In the genomic region with DNA sequence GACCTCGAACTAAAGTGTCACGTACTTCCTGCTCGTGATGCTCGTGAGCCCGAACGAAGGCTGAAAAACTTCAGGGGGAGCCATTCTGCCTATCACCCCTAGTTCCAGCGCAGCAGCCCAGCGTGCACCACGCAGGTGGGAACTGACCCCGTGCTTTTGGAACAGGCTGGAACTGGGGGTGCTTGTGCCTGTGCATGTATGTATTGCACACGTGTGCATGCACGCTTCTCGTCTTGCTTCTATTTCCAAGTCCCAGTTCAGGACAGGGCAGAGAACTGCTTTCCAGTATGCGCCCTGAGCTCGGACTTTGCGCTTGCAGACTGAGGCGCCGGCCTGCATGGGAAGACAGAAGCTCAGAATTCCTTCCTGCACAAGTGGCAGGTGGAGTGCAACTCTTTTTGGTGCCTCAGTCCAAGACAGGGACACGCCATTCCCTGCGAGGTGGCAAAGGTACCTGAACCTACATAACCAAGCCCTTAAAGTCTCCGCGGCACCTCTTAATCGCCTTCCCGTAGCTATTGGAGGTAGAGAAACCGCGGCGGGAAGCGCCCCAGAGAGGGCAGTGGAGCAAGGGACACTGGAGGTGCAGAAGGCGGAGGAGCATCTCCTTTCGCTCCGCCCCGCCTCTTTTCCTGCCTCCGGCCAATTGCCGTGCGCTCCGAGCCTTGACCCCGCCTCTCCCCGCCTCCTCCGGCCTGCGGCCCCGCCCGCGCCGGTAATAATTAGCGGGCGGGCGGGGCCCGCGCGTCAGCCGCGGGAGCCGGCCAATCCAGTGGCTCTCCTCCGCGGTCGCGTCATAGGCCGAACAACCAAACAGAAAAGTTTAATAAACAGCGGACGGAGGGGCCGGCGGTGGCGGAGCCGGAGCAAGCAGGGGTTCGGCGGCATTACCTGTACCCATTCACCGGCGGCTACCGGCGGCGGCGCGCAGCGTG, we compare ENCODE assay signal across 1 cellular context.
TF ChIP-seq lines count a peak whose summit lies in the region.

A gene (plus strand): TSS at position 826 of the 935 bp plus-strand sequence. CDS start 60,669 bp downstream, outside the sequence.

TF ChIP-seq in K562, 482 proteins besides CTCF, POLR2A, EP300 and RAD21 (continued from another document and continues in another):
- TF ChIP-seq, protein P1, sequence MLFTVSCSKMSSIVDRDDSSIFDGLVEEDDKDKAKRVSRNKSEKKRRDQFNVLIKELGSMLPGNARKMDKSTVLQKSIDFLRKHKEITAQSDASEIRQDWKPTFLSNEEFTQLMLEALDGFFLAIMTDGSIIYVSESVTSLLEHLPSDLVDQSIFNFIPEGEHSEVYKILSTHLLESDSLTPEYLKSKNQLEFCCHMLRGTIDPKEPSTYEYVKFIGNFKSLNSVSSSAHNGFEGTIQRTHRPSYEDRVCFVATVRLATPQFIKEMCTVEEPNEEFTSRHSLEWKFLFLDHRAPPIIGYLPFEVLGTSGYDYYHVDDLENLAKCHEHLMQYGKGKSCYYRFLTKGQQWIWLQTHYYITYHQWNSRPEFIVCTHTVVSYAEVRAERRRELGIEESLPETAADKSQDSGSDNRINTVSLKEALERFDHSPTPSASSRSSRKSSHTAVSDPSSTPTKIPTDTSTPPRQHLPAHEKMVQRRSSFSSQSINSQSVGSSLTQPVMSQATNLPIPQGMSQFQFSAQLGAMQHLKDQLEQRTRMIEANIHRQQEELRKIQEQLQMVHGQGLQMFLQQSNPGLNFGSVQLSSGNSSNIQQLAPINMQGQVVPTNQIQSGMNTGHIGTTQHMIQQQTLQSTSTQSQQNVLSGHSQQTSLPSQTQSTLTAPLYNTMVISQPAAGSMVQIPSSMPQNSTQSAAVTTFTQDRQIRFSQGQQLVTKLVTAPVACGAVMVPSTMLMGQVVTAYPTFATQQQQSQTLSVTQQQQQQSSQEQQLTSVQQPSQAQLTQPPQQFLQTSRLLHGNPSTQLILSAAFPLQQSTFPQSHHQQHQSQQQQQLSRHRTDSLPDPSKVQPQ (CRISPR knock-in tag; IDR thresholded peaks at IDR 0.05; ENCODE audit: borderline replicate concordance) = no peak
- TF ChIP-seq NFIC (IDR thresholded peaks at IDR 0.05) = no peak
- TF ChIP-seq LEF1 (IDR thresholded peaks at IDR 0.05) = no peak
- 0 out of 2 replicates have a peak, but pooled peaks have one; percentile 4 for TF ChIP-seq HCFC1 (IDR thresholded peaks at IDR 0.05; ENCODE audit: low read depth, low read length)
- TF ChIP-seq, protein P2, sequence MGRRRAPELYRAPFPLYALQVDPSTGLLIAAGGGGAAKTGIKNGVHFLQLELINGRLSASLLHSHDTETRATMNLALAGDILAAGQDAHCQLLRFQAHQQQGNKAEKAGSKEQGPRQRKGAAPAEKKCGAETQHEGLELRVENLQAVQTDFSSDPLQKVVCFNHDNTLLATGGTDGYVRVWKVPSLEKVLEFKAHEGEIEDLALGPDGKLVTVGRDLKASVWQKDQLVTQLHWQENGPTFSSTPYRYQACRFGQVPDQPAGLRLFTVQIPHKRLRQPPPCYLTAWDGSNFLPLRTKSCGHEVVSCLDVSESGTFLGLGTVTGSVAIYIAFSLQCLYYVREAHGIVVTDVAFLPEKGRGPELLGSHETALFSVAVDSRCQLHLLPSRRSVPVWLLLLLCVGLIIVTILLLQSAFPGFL (CRISPR knock-in tag; IDR thresholded peaks at IDR 0.05) = no peak
- no peak for TF ChIP-seq ZNF133 (CRISPR knock-in tag; IDR thresholded peaks at IDR 0.05)
- TF ChIP-seq, protein P3, sequence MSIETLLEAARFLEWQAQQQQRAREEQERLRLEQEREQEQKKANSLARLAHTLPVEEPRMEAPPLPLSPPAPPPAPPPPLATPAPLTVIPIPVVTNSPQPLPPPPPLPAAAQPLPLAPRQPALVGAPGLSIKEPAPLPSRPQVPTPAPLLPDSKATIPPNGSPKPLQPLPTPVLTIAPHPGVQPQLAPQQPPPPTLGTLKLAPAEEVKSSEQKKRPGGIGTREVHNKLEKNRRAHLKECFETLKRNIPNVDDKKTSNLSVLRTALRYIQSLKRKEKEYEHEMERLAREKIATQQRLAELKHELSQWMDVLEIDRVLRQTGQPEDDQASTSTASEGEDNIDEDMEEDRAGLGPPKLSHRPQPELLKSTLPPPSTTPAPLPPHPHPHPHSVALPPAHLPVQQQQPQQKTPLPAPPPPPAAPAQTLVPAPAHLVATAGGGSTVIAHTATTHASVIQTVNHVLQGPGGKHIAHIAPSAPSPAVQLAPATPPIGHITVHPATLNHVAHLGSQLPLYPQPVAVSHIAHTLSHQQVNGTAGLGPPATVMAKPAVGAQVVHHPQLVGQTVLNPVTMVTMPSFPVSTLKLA (conservative IDR thresholded peaks at IDR 0.05) = peak; percentile 42 to 63
- TF ChIP-seq SP1 (CRISPR knock-in tag; IDR thresholded peaks at IDR 0.05) = peak; percentile 84; the same call in 1 of the 2 replicates
- TF ChIP-seq ZNF445 (CRISPR knock-in tag; IDR thresholded peaks at IDR 0.05; ENCODE audit: low read depth) = no peak
- peak; percentile 6; the same call in 1 of the 2 replicates for TF ChIP-seq CBX1 (IDR thresholded peaks at IDR 0.05; ENCODE audit: low read depth)
- TF ChIP-seq SMAD4 (CRISPR knock-in tag; conservative IDR thresholded peaks at IDR 0.05) = no peak
- no peak for TF ChIP-seq ZNF23 (CRISPR knock-in tag; IDR thresholded peaks at IDR 0.05)
- TF ChIP-seq TARDBP (IDR thresholded peaks at IDR 0.05) = no peak
- peak; percentile 92 for TF ChIP-seq KDM5B (IDR thresholded peaks at IDR 0.05; ENCODE audit: insufficient replicate concordance, low read depth, low read length)
- TF ChIP-seq TBP (optimal IDR thresholded peaks at IDR 0.05; ENCODE audit: low read depth, low read length) = peak; percentile 87
- TF ChIP-seq HDAC2 (IDR thresholded peaks at IDR 0.05) = peak; percentile 66; the same call in 1 of the 2 replicates
- TF ChIP-seq RBM15 (IDR thresholded peaks at IDR 0.05; ENCODE audit: insufficient read depth, low read length) = no peak
- TF ChIP-seq, protein P4, sequence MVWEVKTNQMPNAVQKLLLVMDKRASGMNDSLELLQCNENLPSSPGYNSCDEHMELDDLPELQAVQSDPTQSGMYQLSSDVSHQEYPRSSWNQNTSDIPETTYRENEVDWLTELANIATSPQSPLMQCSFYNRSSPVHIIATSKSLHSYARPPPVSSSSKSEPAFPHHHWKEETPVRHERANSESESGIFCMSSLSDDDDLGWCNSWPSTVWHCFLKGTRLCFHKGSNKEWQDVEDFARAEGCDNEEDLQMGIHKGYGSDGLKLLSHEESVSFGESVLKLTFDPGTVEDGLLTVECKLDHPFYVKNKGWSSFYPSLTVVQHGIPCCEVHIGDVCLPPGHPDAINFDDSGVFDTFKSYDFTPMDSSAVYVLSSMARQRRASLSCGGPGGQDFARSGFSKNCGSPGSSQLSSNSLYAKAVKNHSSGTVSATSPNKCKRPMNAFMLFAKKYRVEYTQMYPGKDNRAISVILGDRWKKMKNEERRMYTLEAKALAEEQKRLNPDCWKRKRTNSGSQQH (CRISPR knock-in tag; IDR thresholded peaks at IDR 0.05) = no peak
- TF ChIP-seq CAMTA2 (CRISPR knock-in tag; conservative IDR thresholded peaks at IDR 0.05) = no peak
- 0 out of 2 replicates have a peak, but pooled peaks have one; percentile 29 for TF ChIP-seq SMARCE1 (IDR thresholded peaks at IDR 0.05)
- TF ChIP-seq, protein P5, sequence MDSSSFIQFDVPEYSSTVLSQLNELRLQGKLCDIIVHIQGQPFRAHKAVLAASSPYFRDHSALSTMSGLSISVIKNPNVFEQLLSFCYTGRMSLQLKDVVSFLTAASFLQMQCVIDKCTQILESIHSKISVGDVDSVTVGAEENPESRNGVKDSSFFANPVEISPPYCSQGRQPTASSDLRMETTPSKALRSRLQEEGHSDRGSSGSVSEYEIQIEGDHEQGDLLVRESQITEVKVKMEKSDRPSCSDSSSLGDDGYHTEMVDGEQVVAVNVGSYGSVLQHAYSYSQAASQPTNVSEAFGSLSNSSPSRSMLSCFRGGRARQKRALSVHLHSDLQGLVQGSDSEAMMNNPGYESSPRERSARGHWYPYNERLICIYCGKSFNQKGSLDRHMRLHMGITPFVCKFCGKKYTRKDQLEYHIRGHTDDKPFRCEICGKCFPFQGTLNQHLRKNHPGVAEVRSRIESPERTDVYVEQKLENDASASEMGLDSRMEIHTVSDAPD (CRISPR knock-in tag; IDR thresholded peaks at IDR 0.05) = no peak
- no peak for TF ChIP-seq PCBP2 (IDR thresholded peaks at IDR 0.05; ENCODE audit: low read depth, low read length, poor library complexity, severe bottlenecking)
- TF ChIP-seq NFIX (CRISPR knock-in tag; IDR thresholded peaks at IDR 0.05; ENCODE audit: low read depth) = no peak
- TF ChIP-seq, protein P6, sequence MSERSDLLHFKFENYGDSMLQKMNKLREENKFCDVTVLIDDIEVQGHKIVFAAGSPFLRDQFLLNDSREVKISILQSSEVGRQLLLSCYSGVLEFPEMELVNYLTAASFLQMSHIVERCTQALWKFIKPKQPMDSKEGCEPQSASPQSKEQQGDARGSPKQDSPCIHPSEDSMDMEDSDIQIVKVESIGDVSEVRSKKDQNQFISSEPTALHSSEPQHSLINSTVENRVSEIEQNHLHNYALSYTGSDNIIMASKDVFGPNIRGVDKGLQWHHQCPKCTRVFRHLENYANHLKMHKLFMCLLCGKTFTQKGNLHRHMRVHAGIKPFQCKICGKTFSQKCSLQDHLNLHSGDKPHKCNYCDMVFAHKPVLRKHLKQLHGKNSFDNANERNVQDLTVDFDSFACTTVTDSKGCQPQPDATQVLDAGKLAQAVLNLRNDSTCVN (CRISPR knock-in tag; IDR thresholded peaks at IDR 0.05) = no peak
- TF ChIP-seq JUN (IDR thresholded peaks at IDR 0.05; ENCODE audit: borderline replicate concordance, low read depth, low read length) = no peak
- TF ChIP-seq JUN (CRISPR knock-in tag; IDR thresholded peaks at IDR 0.05; ENCODE audit: borderline replicate concordance) = no peak
- TF ChIP-seq ZNF507 (tag; conservative IDR thresholded peaks at IDR 0.05) = no peak
- no peak for TF ChIP-seq FIP1L1 (IDR thresholded peaks at IDR 0.05; ENCODE audit: low read depth, low read length, poor library complexity, severe bottlenecking)
- TF ChIP-seq ETV6 (IDR thresholded peaks at IDR 0.05; ENCODE audit: borderline replicate concordance in 1 of 2, low read depth in 2 of 2, low read length in 1 of 2) = no peak
- no peak for TF ChIP-seq ETV6 (CRISPR knock-in tag; IDR thresholded peaks at IDR 0.05; ENCODE audit: borderline replicate concordance)
- TF ChIP-seq NFATC3 (IDR thresholded peaks at IDR 0.05) = no peak
- TF ChIP-seq, protein P7, sequence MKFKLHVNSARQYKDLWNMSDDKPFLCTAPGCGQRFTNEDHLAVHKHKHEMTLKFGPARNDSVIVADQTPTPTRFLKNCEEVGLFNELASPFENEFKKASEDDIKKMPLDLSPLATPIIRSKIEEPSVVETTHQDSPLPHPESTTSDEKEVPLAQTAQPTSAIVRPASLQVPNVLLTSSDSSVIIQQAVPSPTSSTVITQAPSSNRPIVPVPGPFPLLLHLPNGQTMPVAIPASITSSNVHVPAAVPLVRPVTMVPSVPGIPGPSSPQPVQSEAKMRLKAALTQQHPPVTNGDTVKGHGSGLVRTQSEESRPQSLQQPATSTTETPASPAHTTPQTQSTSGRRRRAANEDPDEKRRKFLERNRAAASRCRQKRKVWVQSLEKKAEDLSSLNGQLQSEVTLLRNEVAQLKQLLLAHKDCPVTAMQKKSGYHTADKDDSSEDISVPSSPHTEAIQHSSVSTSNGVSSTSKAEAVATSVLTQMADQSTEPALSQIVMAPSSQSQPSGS (CRISPR knock-in tag; IDR thresholded peaks at IDR 0.05) = no peak
- TF ChIP-seq, protein P8, sequence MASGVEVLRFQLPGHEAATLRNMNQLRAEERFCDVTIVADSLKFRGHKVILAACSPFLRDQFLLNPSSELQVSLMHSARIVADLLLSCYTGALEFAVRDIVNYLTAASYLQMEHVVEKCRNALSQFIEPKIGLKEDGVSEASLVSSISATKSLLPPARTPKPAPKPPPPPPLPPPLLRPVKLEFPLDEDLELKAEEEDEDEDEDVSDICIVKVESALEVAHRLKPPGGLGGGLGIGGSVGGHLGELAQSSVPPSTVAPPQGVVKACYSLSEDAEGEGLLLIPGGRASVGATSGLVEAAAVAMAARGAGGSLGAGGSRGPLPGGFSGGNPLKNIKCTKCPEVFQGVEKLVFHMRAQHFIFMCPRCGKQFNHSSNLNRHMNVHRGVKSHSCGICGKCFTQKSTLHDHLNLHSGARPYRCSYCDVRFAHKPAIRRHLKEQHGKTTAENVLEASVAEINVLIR (CRISPR knock-in tag; IDR thresholded peaks at IDR 0.05) = peak; percentile 72; the same call in 1 of the 2 replicates
- peak; percentile 67; the same call in 1 of the 2 replicates for TF ChIP-seq MTA3 (IDR thresholded peaks at IDR 0.05; ENCODE audit: borderline replicate concordance)
- no peak for TF ChIP-seq ZNF699 (CRISPR knock-in tag; IDR thresholded peaks at IDR 0.05; ENCODE audit: insufficient replicate concordance)
- TF ChIP-seq EZH2 (IDR thresholded peaks at IDR 0.05; ENCODE audit: borderline replicate concordance, low read depth, low read length) = no peak
- TF ChIP-seq ZNF212 (CRISPR knock-in tag; IDR thresholded peaks at IDR 0.05) = no peak
- TF ChIP-seq, protein P9, sequence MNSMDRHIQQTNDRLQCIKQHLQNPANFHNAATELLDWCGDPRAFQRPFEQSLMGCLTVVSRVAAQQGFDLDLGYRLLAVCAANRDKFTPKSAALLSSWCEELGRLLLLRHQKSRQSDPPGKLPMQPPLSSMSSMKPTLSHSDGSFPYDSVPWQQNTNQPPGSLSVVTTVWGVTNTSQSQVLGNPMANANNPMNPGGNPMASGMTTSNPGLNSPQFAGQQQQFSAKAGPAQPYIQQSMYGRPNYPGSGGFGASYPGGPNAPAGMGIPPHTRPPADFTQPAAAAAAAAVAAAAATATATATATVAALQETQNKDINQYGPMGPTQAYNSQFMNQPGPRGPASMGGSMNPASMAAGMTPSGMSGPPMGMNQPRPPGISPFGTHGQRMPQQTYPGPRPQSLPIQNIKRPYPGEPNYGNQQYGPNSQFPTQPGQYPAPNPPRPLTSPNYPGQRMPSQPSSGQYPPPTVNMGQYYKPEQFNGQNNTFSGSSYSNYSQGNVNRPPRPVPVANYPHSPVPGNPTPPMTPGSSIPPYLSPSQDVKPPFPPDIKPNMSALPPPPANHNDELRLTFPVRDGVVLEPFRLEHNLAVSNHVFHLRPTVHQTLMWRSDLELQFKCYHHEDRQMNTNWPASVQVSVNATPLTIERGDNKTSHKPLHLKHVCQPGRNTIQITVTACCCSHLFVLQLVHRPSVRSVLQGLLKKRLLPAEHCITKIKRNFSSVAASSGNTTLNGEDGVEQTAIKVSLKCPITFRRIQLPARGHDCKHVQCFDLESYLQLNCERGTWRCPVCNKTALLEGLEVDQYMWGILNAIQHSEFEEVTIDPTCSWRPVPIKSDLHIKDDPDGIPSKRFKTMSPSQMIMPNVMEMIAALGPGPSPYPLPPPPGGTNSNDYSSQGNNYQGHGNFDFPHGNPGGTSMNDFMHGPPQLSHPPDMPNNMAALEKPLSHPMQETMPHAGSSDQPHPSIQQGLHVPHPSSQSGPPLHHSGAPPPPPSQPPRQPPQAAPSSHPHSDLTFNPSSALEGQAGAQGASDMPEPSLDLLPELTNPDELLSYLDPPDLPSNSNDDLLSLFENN (IDR thresholded peaks at IDR 0.05; ENCODE audit: low read depth in 2 of 2, low read length in 2 of 2) = no peak
- no peak for TF ChIP-seq ARNT (IDR thresholded peaks at IDR 0.05)
- TF ChIP-seq SAP30 (IDR thresholded peaks at IDR 0.05; ENCODE audit: borderline replicate concordance, insufficient read depth, low read depth, low read length, poor library complexity, severe bottlenecking) = no peak
